In the genomic region with DNA sequence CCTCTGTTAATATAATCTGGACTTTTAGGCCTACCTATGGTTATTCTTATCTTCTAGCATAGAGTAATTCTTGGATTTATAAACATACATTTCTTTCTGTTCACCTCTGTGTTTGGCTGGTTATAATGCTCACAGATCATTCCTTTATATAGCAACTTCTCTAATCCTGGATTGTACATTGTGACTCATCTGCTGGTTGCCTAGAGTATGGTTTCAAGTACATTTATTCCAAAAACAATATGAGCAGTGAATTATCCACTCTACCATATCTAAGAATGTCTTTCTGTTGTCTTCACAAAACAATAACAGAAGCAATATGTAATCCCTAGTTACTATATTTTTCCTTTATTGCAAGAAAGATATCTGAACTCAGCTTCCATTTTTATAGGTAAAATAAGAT, we compare ENCODE assay signal across 15 cellular contexts. TPM values are rescaled to one million over a fixed set of nuclear protein-coding genes. Genes with fewer than 3 reads are reported as not detected.
DNase-seq lines count a peak whose midpoint lies in the region; ATAC-seq and TF ChIP-seq lines count a peak whose summit lies in the region.
"Had no signal": no experiment of that assay in that cellular context is flagged by ENCODE, and none has a peak within 500 bp of the region (broad histone marks: within the 10 kb centered on the region; RNA-seq: fewer than 3 reads in every experiment).

No MANE protein-coding gene starts in this region.

- H3K9me3 ChIP-seq in mammary epithelial cell (replicated peaks; ENCODE audit: insufficient read depth, low read length), result no peaks in the 10 kb centered on the region
- H3K9me3 ChIP-seq in ascending aorta, result no peaks in the 10 kb centered on the region

- no peak overlapping the region for H3K4me3 ChIP-seq in mammary epithelial cell (replicated peaks in 1 of 3; ENCODE audit: insufficient read depth in 1 of 3, low read depth in 2 of 3, low read length in 3 of 3)
- H3K4me3 ChIP-seq in ascending aorta, result no peak overlapping the region

- no peaks in the 10 kb centered on the region for H3K79me2 ChIP-seq in mammary epithelial cell (ENCODE audit: insufficient read depth, low read length)

- H3K27me3 ChIP-seq in mammary epithelial cell (ENCODE audit: insufficient read depth, low read length) (no peaks in the 10 kb centered on the region), ascending aorta (no peaks in the 10 kb centered on the region)

- intact Hi-C loops in mammary epithelial cell (cut with micrococcal nuclease) (no loop called here), ascending aorta (cut with DNase I) (no loop called here)

- H3K4me1 ChIP-seq in mammary epithelial cell (ENCODE audit: insufficient read depth, low read length) (peaks cover 7% of the 10 kb centered on the region), ascending aorta (no peaks in the 10 kb centered on the region)

- H4K20me1 ChIP-seq in mammary epithelial cell (ENCODE audit: insufficient read depth, low read length), result no peaks in the 10 kb centered on the region

- no peak overlapping the region for H3K4me2 ChIP-seq in mammary epithelial cell (ENCODE audit: insufficient read depth, low read depth, low read length)

- BruUV-seq in mammary epithelial cell (replicated peaks; lab: Mats Ljungman, UMichigan), result no TSS peak

- CTCF ChIA-PET in mammary epithelial cell (lab: Charles Lee; ENCODE audit: low non-redundant PET), result no interaction called here

- H3K27ac ChIP-seq in mammary epithelial cell (ENCODE audit: insufficient read depth, low read depth, low read length) (no peak overlapping the region), ascending aorta (no peak overlapping the region)

- H2AFZ ChIP-seq in mammary epithelial cell (ENCODE audit: low read depth, low read length), result no peak overlapping the region

- no peak overlapping the region for H3K9ac ChIP-seq in mammary epithelial cell (ENCODE audit: insufficient read depth, low read length)

- no peak for ATAC-seq in GM19351 (IDR thresholded peaks at IDR 0.05; ENCODE audit: unreplicated experiment)
- ATAC-seq: naive thymus-derived CD4-positive, alpha-beta T cell; Right ventricle myocardium inferior; sciatic nerve had no signal

- peak; percentile 67 for DNase-seq in LHCN-M2 (ENCODE audit: low read depth)
- DNase-seq in mammary epithelial cell, result peak; percentile 60
- DNase-seq in iris pigment epithelial cell (ENCODE audit: low read depth), result peak; percentile 84
- no peak for DNase-seq in ascending aorta (ENCODE audit: low spot score in 2 of 2)
- DNase-seq in germinal center (ENCODE audit: low spot score), result no peak
- no peak for DNase-seq in NCI-H2227 treated with DMSO at 0.1 percent for 48 hours (lab: John Stamatoyannopoulos, UW)
- DNase-seq: activated naive CD4-positive, alpha-beta T cell; Caco-2; KBM-7; naive thymus-derived CD4-positive, alpha-beta T cell; NCI-H1694; NCI-H69 had no signal

- no peak for TF ChIP-seq CTCF in mammary epithelial cell (conservative IDR thresholded peaks at IDR 0.05 in 1 of 2, IDR thresholded peaks at IDR 0.05 in 1 of 2; ENCODE audit: extremely low read depth in 1 of 2, insufficient read depth in 1 of 2, low read depth in 1 of 2, low read length in 2 of 2)
- no peak for TF ChIP-seq CTCF in ascending aorta (IDR thresholded peaks at IDR 0.05)

- in situ Hi-C loops in mammary epithelial cell (cut with MboI; ENCODE audit: low sequenced_read_pairs in 2 of 2), result no loop called here

- dilution Hi-C loops in mammary epithelial cell (cut with HindIII; ENCODE audit: low sequenced_read_pairs), result no loop called here

- no peaks in the 10 kb centered on the region for H3K36me3 ChIP-seq in mammary epithelial cell (ENCODE audit: insufficient read depth, low read length)
- no peaks in the 10 kb centered on the region for H3K36me3 ChIP-seq in ascending aorta

RNA-seq across cellular contexts. Expression of gene FSIP1, which starts 35.3 kb away (rescaled TPM):
- total RNA-seq in LHCN-M2 (2014; rRNA removed) (0.38 and 1.1 TPM in 2 replicates), mammary epithelial cell (1 to 10 TPM; 3.6 to 3.8 TPM), ascending aorta (not detected)
- 1.5 TPM for polyA plus RNA-seq in LHCN-M2 (2012)
- polyA plus RNA-seq in mammary epithelial cell, result 1.2 TPM
- not detected for polyA minus RNA-seq in mammary epithelial cell

Comparison
In these comparisons a context has a peak if more than half of its experiments do, and no peak if none do; other contexts are left out.
1. DNase-seq: peak in LHCN-M2 (single experiment), mammary epithelial cell (single experiment) and iris pigment epithelial cell (single experiment); none in ascending aorta (0 of 2), germinal center (single experiment) and NCI-H2227 treated with DMSO at 0.1 percent for 48 hours (single experiment).